In the genomic region with DNA sequence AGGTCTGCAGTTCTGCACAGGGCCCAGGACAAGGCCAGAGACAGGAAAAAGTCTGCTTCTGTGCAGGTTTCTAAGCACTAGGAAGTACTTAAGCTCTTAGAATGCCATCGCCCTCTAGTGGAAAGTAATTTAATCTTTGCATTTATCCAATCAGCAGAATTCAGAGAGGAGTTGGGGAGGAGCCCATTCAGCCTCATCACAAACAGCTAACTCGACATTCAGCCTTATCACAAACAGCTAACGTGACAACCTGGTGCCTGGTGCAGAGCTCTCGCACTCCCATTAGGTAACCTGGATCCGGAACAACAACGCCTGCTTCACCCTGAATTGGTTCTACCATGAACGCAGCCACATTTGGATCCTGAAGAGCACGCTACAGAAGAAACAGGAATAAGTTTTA, we compare ENCODE assay signal across 8 cellular contexts. TPM values are rescaled to one million over a fixed set of nuclear protein-coding genes. Genes with fewer than 3 reads are reported as not detected.
DNase-seq lines count a peak whose midpoint lies in the region; ATAC-seq and TF ChIP-seq lines count a peak whose summit lies in the region.

No MANE protein-coding gene starts in this region.

- no peaks in the 10 kb centered on the region for H4K20me1 ChIP-seq in PC-9 (ENCODE audit: insufficient read depth)

- H3K9me3 ChIP-seq in PC-9 (ENCODE audit: insufficient read depth, low read depth) = no peaks in the 10 kb centered on the region
- no peaks in the 10 kb centered on the region for H3K9me3 ChIP-seq in body of pancreas

- H3K9me3 Mint-ChIP-seq in activated naive CD8-positive, alpha-beta T cell (ENCODE audit: low read depth) = no peaks in the 10 kb centered on the region
- H3K9me3 Mint-ChIP-seq in activated naive CD8-positive, alpha-beta T cell treated with anti-CD3 and anti-CD28 coated beads for 36 hours = no peaks in the 10 kb centered on the region
- peaks cover 0 to 2% of the 10 kb centered on the region in 2 donors for H3K9me3 Mint-ChIP-seq in stimulated activated naive B cell treated with anti-CD40 and anti-IgM and Interleukin-4, amounts not matched to agents 10 μg/mL and 1 μg/mL and 100 μg/mL, for 72 hours

- BruUV-seq in PC-9 (replicated peaks; lab: Mats Ljungman, UMichigan) = no TSS peak

- H3K4me3 ChIP-seq in H7 (ENCODE audit: insufficient read depth, low read depth, low read length) = no peak overlapping the region
- no peak overlapping the region for H3K4me3 ChIP-seq in LNCaP clone FGC (ENCODE audit: low read depth, low read length)
- no peak overlapping the region for H3K4me3 ChIP-seq in PC-9
- no peak overlapping the region for H3K4me3 ChIP-seq in body of pancreas

- TF ChIP-seq POLR2A in body of pancreas (IDR thresholded peaks at IDR 0.05) = no peak

- POLR2A ChIA-PET in PC-9 (lab: Charles Lee; ENCODE audit: unreplicated experiment) = interaction anchor here (0.6 kb wide), 1 partner anchor 444 kb away, joined by 4 read pairs; no protein-coding TSS in a partner anchor

- no peaks in the 10 kb centered on the region; the same call in 1 of the 2 replicates for H3F3A ChIP-seq in PC-9 (ENCODE audit: insufficient read depth, low read depth)

- H3K4me1 ChIP-seq in PC-9 (replicated peaks; ENCODE audit: insufficient read depth) (no peaks in the 10 kb centered on the region), body of pancreas (no peaks in the 10 kb centered on the region)

- H3K79me2 ChIP-seq in PC-9 (ENCODE audit: low read depth) = no peaks in the 10 kb centered on the region

- H3K27ac Mint-ChIP-seq in activated naive CD8-positive, alpha-beta T cell = peak overlapping the region; percentile 18
- H3K27ac Mint-ChIP-seq in activated naive CD8-positive, alpha-beta T cell treated with anti-CD3 and anti-CD28 coated beads for 36 hours = no peak overlapping the region
- no peak overlapping the region for H3K27ac Mint-ChIP-seq in stimulated activated naive B cell treated with anti-CD40 and anti-IgM and Interleukin-4, amounts not matched to agents 10 μg/mL and 1 μg/mL and 100 μg/mL, for 72 hours

- no peak for DNase-seq in activated naive CD8-positive, alpha-beta T cell treated with anti-CD3 and anti-CD28 coated beads for 36 hours
- DNase-seq in H7 = peak; percentile 80
- DNase-seq in LNCaP clone FGC (ENCODE audit: low read depth) = peak; percentile 85
- DNase-seq in PC-9 = peak in 1 of 2 experiments; percentile 65
- peak in 1 of 4 donors; percentile 32 for DNase-seq in body of pancreas
- peak; percentile 87 for DNase-seq in inferior parietal cortex (ENCODE audit: extremely low spot score)
- no peak for DNase-seq in stimulated activated naive B cell treated with anti-CD40 and anti-IgM and Interleukin-4, amounts not matched to agents 10 μg/mL and 1 μg/mL and 100 μg/mL, for 72 hours

- H3K9me2 ChIP-seq in PC-9 (ENCODE audit: insufficient read depth) = no peaks in the 10 kb centered on the region

- H3K27me3 ChIP-seq in H7 (ENCODE audit: control insufficient read depth, insufficient read depth, low read length) = no peaks in the 10 kb centered on the region
- no peaks in the 10 kb centered on the region for H3K27me3 ChIP-seq in PC-9 (ENCODE audit: insufficient read depth, low read depth)
- no peaks in the 10 kb centered on the region for H3K27me3 ChIP-seq in body of pancreas

- no peak overlapping the region for H2AFZ ChIP-seq in PC-9

- WGBS in body of pancreas, 2 donors = 60 to 61% methylated on average over 8 of the region's 8 CpGs

- no peak overlapping the region for H3K4me3 Mint-ChIP-seq in activated naive CD8-positive, alpha-beta T cell
- no peak overlapping the region for H3K4me3 Mint-ChIP-seq in activated naive CD8-positive, alpha-beta T cell treated with anti-CD3 and anti-CD28 coated beads for 36 hours
- no peak overlapping the region for H3K4me3 Mint-ChIP-seq in stimulated activated naive B cell treated with anti-CD40 and anti-IgM and Interleukin-4, amounts not matched to agents 10 μg/mL and 1 μg/mL and 100 μg/mL, for 72 hours

- peaks cover 18% of the 10 kb centered on the region for H3K36me3 Mint-ChIP-seq in activated naive CD8-positive, alpha-beta T cell
- peaks cover 17% of the 10 kb centered on the region for H3K36me3 Mint-ChIP-seq in activated naive CD8-positive, alpha-beta T cell treated with anti-CD3 and anti-CD28 coated beads for 36 hours
- H3K36me3 Mint-ChIP-seq in stimulated activated naive B cell treated with anti-CD40 and anti-IgM and Interleukin-4, amounts not matched to agents 10 μg/mL and 1 μg/mL and 100 μg/mL, for 72 hours = peaks cover 16 to 30% of the 10 kb centered on the region in 2 donors

- peaks cover 8% of the 10 kb centered on the region for H3K4me1 Mint-ChIP-seq in activated naive CD8-positive, alpha-beta T cell (ENCODE audit: low read depth)
- peaks cover 7% of the 10 kb centered on the region for H3K4me1 Mint-ChIP-seq in activated naive CD8-positive, alpha-beta T cell treated with anti-CD3 and anti-CD28 coated beads for 36 hours
- H3K4me1 Mint-ChIP-seq in stimulated activated naive B cell treated with anti-CD40 and anti-IgM and Interleukin-4, amounts not matched to agents 10 μg/mL and 1 μg/mL and 100 μg/mL, for 72 hours = peaks cover 8 to 9% of the 10 kb centered on the region in 2 donors

- no peak overlapping the region for H3K4me2 ChIP-seq in PC-9

- CTCF ChIA-PET in PC-9 (lab: Charles Lee) = interaction anchor here (1.1 kb wide), 1 partner anchor 409 kb away, joined by 9 read pairs; no protein-coding TSS in a partner anchor

- TF ChIP-seq CTCF in LNCaP clone FGC (IDR thresholded peaks at IDR 0.05; ENCODE audit: control insufficient read depth, extremely low read depth, insufficient read depth) (peak; percentile 77), PC-9 (conservative IDR thresholded peaks at IDR 0.05) (peak; percentile 65), body of pancreas (IDR thresholded peaks at IDR 0.05) (peak; percentile 17 to 64 (median 54))

- intact Hi-C loops in PC-9 (cut with micrococcal nuclease; ENCODE audit: unreplicated experiment) = loop anchor here (5.0 kb wide), 1 partner anchor 821 kb away; no protein-coding TSS in a partner anchor
- intact Hi-C loops in body of pancreas (cut with DNase I) = no loop called here

- H3K36me3 ChIP-seq in H7 (replicated peaks; ENCODE audit: control insufficient read depth, insufficient read depth, low read length) (peaks cover 11% of the 10 kb centered on the region), PC-9 (ENCODE audit: low read depth) (peaks cover 4% of the 10 kb centered on the region), body of pancreas (replicated peaks in 1 of 2; ENCODE audit: insufficient read depth in 1 of 2, low read depth in 2 of 2) (peaks cover 0 to 16% of the 10 kb centered on the region in 2 donors)

- H3K27ac ChIP-seq in PC-9 (no peak overlapping the region), body of pancreas (no peak overlapping the region)

- peak; percentile 70 for ATAC-seq in body of pancreas
- ATAC-seq in stimulated activated naive B cell treated with anti-CD40 and anti-IgM and Interleukin-4, amounts not matched to agents 10 μg/mL and 1 μg/mL and 100 μg/mL, for 72 hours (replicated peaks) = peak; percentile 98 to 100

- no peaks in the 10 kb centered on the region for H3K27me3 Mint-ChIP-seq in activated naive CD8-positive, alpha-beta T cell
- no peaks in the 10 kb centered on the region for H3K27me3 Mint-ChIP-seq in activated naive CD8-positive, alpha-beta T cell treated with anti-CD3 and anti-CD28 coated beads for 36 hours
- H3K27me3 Mint-ChIP-seq in stimulated activated naive B cell treated with anti-CD40 and anti-IgM and Interleukin-4, amounts not matched to agents 10 μg/mL and 1 μg/mL and 100 μg/mL, for 72 hours = no peaks in the 10 kb centered on the region

RNA-seq across cellular contexts. Expression of a gene that starts 15.2 kb away (rescaled TPM):
- total RNA-seq in activated naive CD8-positive, alpha-beta T cell treated with anti-CD3 and anti-CD28 coated beads for 36 hours = 10 to 100 TPM; 43.1 to 47.1 TPM
- total RNA-seq in H7 (2014; rRNA removed; shearing (Covaris generic)) = 214 and 241 TPM in 2 replicates
- total RNA-seq in PC-9 (2021) (73.8 and 130 TPM in 2 replicates), body of pancreas (10 to 100 TPM; 22.8 to 40.9 TPM)

RNA-seq across cellular contexts. Expression of a gene that starts 46.3 kb away (rescaled TPM):
- not detected for total RNA-seq in activated naive CD8-positive, alpha-beta T cell treated with anti-CD3 and anti-CD28 coated beads for 36 hours
- 57.8 and 65.1 TPM in 2 replicates for total RNA-seq in H7 (2014; rRNA removed; shearing (Covaris generic))
- total RNA-seq in PC-9 (2021) (1.6 and 2.9 TPM in 2 replicates), body of pancreas (not detected)

RNA-seq across cellular contexts. Expression of a gene that starts 58.1 kb away (rescaled TPM):
- total RNA-seq in activated naive CD8-positive, alpha-beta T cell treated with anti-CD3 and anti-CD28 coated beads for 36 hours = 1 to 10 TPM; 7.8 to 8.2 TPM
- total RNA-seq in H7 (2014; rRNA removed; shearing (Covaris generic)) = 26.2 and 29.6 TPM in 2 replicates
- total RNA-seq in PC-9 (2021) = 23.3 and 24.7 TPM in 2 replicates
- 1 to 10 TPM; 4.9 to 9.9 TPM for total RNA-seq in body of pancreas

Comparison
In these comparisons a context has a peak if more than half of its experiments do, and no peak if none do; other contexts are left out.
1. DNase-seq: peak in H7 (single experiment), LNCaP clone FGC (single experiment) and inferior parietal cortex (single experiment); none in activated naive CD8-positive, alpha-beta T cell treated with anti-CD3 and anti-CD28 coated beads for 36 hours (single experiment) and stimulated activated naive B cell treated with anti-CD40 and anti-IgM and Interleukin-4, amounts not matched to agents 10 μg/mL and 1 μg/mL and 100 μg/mL, for 72 hours (single experiment).
2. RNA of a gene that starts 46.3 kb away (total RNA-seq): 57.8 to 65.1 TPM in H7; 1.6 to 2.9 TPM in PC-9, not detected in activated naive CD8-positive, alpha-beta T cell treated with anti-CD3 and anti-CD28 coated beads for 36 hours and not detected in body of pancreas; every median in the first group is over 10 times any median in the second.
3. Peak in every context shown above with its lines, with median percentiles within 50 percentile points of each other: CTCF ChIP-seq.